ENCODE assay signal across 9 cellular contexts in genomic region chr5:172110921-172111873, GRCh38.
DNase-seq lines count a peak whose midpoint lies in the region; FAIRE-seq and TF ChIP-seq lines count a peak whose summit lies in the region.
"Had no signal": no experiment of that assay in that cellular context is flagged by ENCODE, and none has a peak within 500 bp of the region (broad histone marks: within the 10 kb centered on the region; RNA-seq: fewer than 3 reads in every experiment).

No MANE protein-coding gene starts in this region.

- DNase-seq in GM12891 (ENCODE audit: insufficient read length, low spot score) (peak; percentile 63), HFFc6 (peak; percentile 59), NCI-H1436 (lab: John Stamatoyannopoulos, UW) (peak; percentile 8), urothelium cell line (ENCODE audit: low spot score) (peak; percentile 40), WERI-Rb-1 (no peak)
- peak; percentile 88 for DNase-seq in activated CD4-positive, alpha-beta memory T cell treated with anti-CD3 and anti-CD28 coated beads, Interleukin-2, amount 10 ng/mL, durations not matched to agents 7 days and 5 days

- H3K27ac ChIP-seq in parathyroid adenoma (peak overlapping the region; percentile 8), WERI-Rb-1 (no peak overlapping the region)

- H3K9me3 ChIP-seq in endocrine pancreas (ENCODE audit: control insufficient read depth, low read length), result no peaks in the 10 kb centered on the region
- no peaks in the 10 kb centered on the region for H3K9me3 ChIP-seq in parathyroid adenoma (ENCODE audit: control insufficient read depth, low read length)
- no peaks in the 10 kb centered on the region for H3K9me3 ChIP-seq in WERI-Rb-1 (ENCODE audit: severe bottlenecking)

- TF ChIP-seq POLR2A in GM12891 (IDR thresholded peaks at IDR 0.05; ENCODE audit: low read depth, low read length), result peak; percentile 69

- peak overlapping the region; percentile 90 for H3K27ac Mint-ChIP-seq in HFFc6
- peak overlapping the region; percentile 99 for H3K27ac Mint-ChIP-seq in activated CD4-positive, alpha-beta memory T cell treated with anti-CD3 and anti-CD28 coated beads, Interleukin-2, amount 10 ng/mL, durations not matched to agents 7 days and 5 days

- H3K9ac ChIP-seq in endocrine pancreas (ENCODE audit: control insufficient read depth, insufficient read depth, low read length) (no peak overlapping the region), parathyroid adenoma (no peak overlapping the region)

- no peaks in the 10 kb centered on the region for H3K9me3 Mint-ChIP-seq in HFFc6
- H3K9me3 Mint-ChIP-seq in activated CD4-positive, alpha-beta memory T cell treated with anti-CD3 and anti-CD28 coated beads, Interleukin-2, amount 10 ng/mL, durations not matched to agents 7 days and 5 days, result no peaks in the 10 kb centered on the region

- CTCF ChIA-PET in activated CD4-positive, alpha-beta memory T cell treated with anti-CD3 and anti-CD28 coated beads, Interleukin-2, amount 10 ng/mL, durations not matched to agents 7 days and 5 days (lab: Charles Lee), result interaction anchor here (0.6 to 10.7 kb wide), 7 partner anchors 64 to 175 kb away, joined by 3 to 135 read pairs (median 7); partner anchors contain the start of genes STK10 and UBTD2

- H3K4me3 Mint-ChIP-seq in HFFc6, result peak overlapping the region; percentile 79
- H3K4me3 Mint-ChIP-seq in activated CD4-positive, alpha-beta memory T cell treated with anti-CD3 and anti-CD28 coated beads, Interleukin-2, amount 10 ng/mL, durations not matched to agents 7 days and 5 days, result peak overlapping the region; percentile 74

- no peaks in the 10 kb centered on the region for H3K4me1 ChIP-seq in endocrine pancreas (ENCODE audit: control insufficient read depth, insufficient read depth, low read length)
- H3K4me1 ChIP-seq in parathyroid adenoma, result no peaks in the 10 kb centered on the region

- no peaks in the 10 kb centered on the region for H3K27me3 ChIP-seq in endocrine pancreas (ENCODE audit: control insufficient read depth, insufficient read depth, low read length)
- no peaks in the 10 kb centered on the region for H3K27me3 ChIP-seq in parathyroid adenoma (ENCODE audit: control insufficient read depth, insufficient read depth, low read length)
- H3K27me3 ChIP-seq in WERI-Rb-1 (ENCODE audit: insufficient read depth, low read depth, severe bottlenecking), result no peaks in the 10 kb centered on the region

- peaks cover 5% of the 10 kb centered on the region; the same call in 1 of the 2 replicates for H3K27me3 Mint-ChIP-seq in HFFc6 (ENCODE audit: insufficient read depth)
- H3K27me3 Mint-ChIP-seq in activated CD4-positive, alpha-beta memory T cell treated with anti-CD3 and anti-CD28 coated beads, Interleukin-2, amount 10 ng/mL, durations not matched to agents 7 days and 5 days, result no peaks in the 10 kb centered on the region

- H3K4me1 Mint-ChIP-seq in HFFc6 (ENCODE audit: low read depth), result peaks cover 68% of the 10 kb centered on the region
- peaks cover 89% of the 10 kb centered on the region for H3K4me1 Mint-ChIP-seq in activated CD4-positive, alpha-beta memory T cell treated with anti-CD3 and anti-CD28 coated beads, Interleukin-2, amount 10 ng/mL, durations not matched to agents 7 days and 5 days

- no peak; the same call in 1 of the 2 replicates for TF ChIP-seq CTCF in HFFc6 (IDR thresholded peaks at IDR 0.05)
- TF ChIP-seq CTCF in parathyroid adenoma (IDR thresholded peaks at IDR 0.05), result no peak
- no peak for TF ChIP-seq CTCF in WERI-Rb-1 (IDR thresholded peaks at IDR 0.05; ENCODE audit: low read depth, low read length)

- H3K4me3 ChIP-seq in endocrine pancreas (ENCODE audit: control insufficient read depth, insufficient read depth, low read length) (peak overlapping the region; percentile 57), parathyroid adenoma (ENCODE audit: low read depth, low read length) (no peak overlapping the region), WERI-Rb-1 (ENCODE audit: low read depth, low read length) (no peak overlapping the region)

- H3K36me3 Mint-ChIP-seq in HFFc6 (ENCODE audit: low read depth), result peaks cover 23% of the 10 kb centered on the region
- peaks cover 79% of the 10 kb centered on the region for H3K36me3 Mint-ChIP-seq in activated CD4-positive, alpha-beta memory T cell treated with anti-CD3 and anti-CD28 coated beads, Interleukin-2, amount 10 ng/mL, durations not matched to agents 7 days and 5 days (ENCODE audit: low read depth)

- H3K36me3 ChIP-seq in endocrine pancreas (ENCODE audit: control insufficient read depth, insufficient read depth, low read length), result no peaks in the 10 kb centered on the region
- no peaks in the 10 kb centered on the region for H3K36me3 ChIP-seq in parathyroid adenoma (ENCODE audit: control insufficient read depth, insufficient read depth, low read length)
- no peaks in the 10 kb centered on the region for H3K36me3 ChIP-seq in WERI-Rb-1

- H2AFZ ChIP-seq in parathyroid adenoma, result no peak overlapping the region

- H3K4me2 ChIP-seq in parathyroid adenoma (ENCODE audit: low read length), result no peak overlapping the region

- POLR2A ChIA-PET in activated CD4-positive, alpha-beta memory T cell treated with anti-CD3 and anti-CD28 coated beads, Interleukin-2, amount 10 ng/mL, durations not matched to agents 7 days and 5 days (lab: Charles Lee), result interaction anchor here (1.0 to 28.3 kb wide), 10 partner anchors 9 to 104 kb away, joined by 3 to 905 read pairs (median 4); partner anchors contain the start of genes FBXW11 and STK10

- no peaks in the 10 kb centered on the region for H3K79me2 ChIP-seq in parathyroid adenoma

- FAIRE-seq in GM12891 (lab: Jason Lieb, UNC) (peak; percentile 98), urothelium cell line (lab: Jason Lieb, UNC) (no peak)
- FAIRE-seq: colon had no signal

TF ChIP-seq in GM12891, 5 proteins besides CTCF, POLR2A, EP300 and RAD21:
- TF ChIP-seq SPI1 (IDR thresholded peaks at IDR 0.05; ENCODE audit: low read depth, low read length) (peak; percentile 85), POLR2AphosphoS5 (IDR thresholded peaks at IDR 0.05; ENCODE audit: low read depth, low read length) (peak; percentile 63; the same call in 1 of the 2 replicates), TAF1 (IDR thresholded peaks at IDR 0.05; ENCODE audit: low read depth, low read length) (no peak), PAX5 (IDR thresholded peaks at IDR 0.05; ENCODE audit: insufficient read depth, low read length, severe bottlenecking) (no peak), POU2F2 (IDR thresholded peaks at IDR 0.05; ENCODE audit: low read depth, low read length) (peak; percentile 87)
